In genomic region chr12:56282030-56282429, GRCh38 we compare ENCODE assay signal across 30 cellular contexts. TPM values are rescaled to one million over a fixed set of nuclear protein-coding genes. Genes with fewer than 3 reads are reported as not detected.
DNase-seq lines count a peak whose midpoint lies in the region; ATAC-seq and TF ChIP-seq lines count a peak whose summit lies in the region.
"Had no signal": no experiment of that assay in that cellular context is flagged by ENCODE, and none has a peak within 500 bp of the region (broad histone marks: within the 10 kb centered on the region; RNA-seq: fewer than 3 reads in every experiment).

No MANE protein-coding gene starts in this region.

- intact Hi-C loops in activated CD4-positive, alpha-beta T cell treated with anti-CD3 and anti-CD28 coated beads for 36 hours (cut with DNase I, micrococcal nuclease), result no loop called here
- intact Hi-C loops in transverse colon (cut with DNase I; ENCODE audit: low total_unique reads), result no loop called here

- no peaks in the 10 kb centered on the region for H3K27me3 Mint-ChIP-seq in activated CD4-positive, alpha-beta T cell treated with anti-CD3 and anti-CD28 coated beads for 36 hours
- no peaks in the 10 kb centered on the region for H3K27me3 Mint-ChIP-seq in activated naive CD8-positive, alpha-beta T cell
- H3K27me3 Mint-ChIP-seq in activated naive CD8-positive, alpha-beta T cell treated with anti-CD3 and anti-CD28 coated beads for 36 hours, result no peaks in the 10 kb centered on the region
- H3K27me3 Mint-ChIP-seq in naive B cell, result no peaks in the 10 kb centered on the region
- H3K27me3 Mint-ChIP-seq: B cell had no signal

- no peak overlapping the region for H3K4me3 ChIP-seq in transverse colon

- H3K27ac ChIP-seq in transverse colon, result peak overlapping the region in 3 of 4 donors; percentile 14 to 37 (median 30)
- H3K27ac ChIP-seq: 22Rv1, C4-2B had no signal

- H3K4me1 ChIP-seq in transverse colon, result no peaks in the 10 kb centered on the region

- no peaks in the 10 kb centered on the region for H3K9me3 ChIP-seq in transverse colon

- H3K27ac Mint-ChIP-seq in activated CD4-positive, alpha-beta T cell treated with anti-CD3 and anti-CD28 coated beads for 36 hours, result peak overlapping the region; percentile 15
- H3K27ac Mint-ChIP-seq in activated naive CD8-positive, alpha-beta T cell, result peak overlapping the region; percentile 16
- H3K27ac Mint-ChIP-seq in activated naive CD8-positive, alpha-beta T cell treated with anti-CD3 and anti-CD28 coated beads for 36 hours, result no peak overlapping the region
- peak overlapping the region in 4 of 6 donors; percentile 16 to 80 (median 64) for H3K27ac Mint-ChIP-seq in naive B cell
- H3K27ac Mint-ChIP-seq: CD8-positive, alpha-beta T cell had no signal

- H3K36me3 ChIP-seq in transverse colon, result peaks cover 0 to 77% (median 33%) of the 10 kb centered on the region in 4 donors

- ATAC-seq in activated CD4-positive, alpha-beta T cell treated with anti-CD3 and anti-CD28 coated beads for 36 hours, result no peak
- ATAC-seq in naive B cell (ENCODE audit: low read depth in 2 of 2) (no peak), omental fat pad (ENCODE audit: low FRiP score) (no peak)
- ATAC-seq: CD8-positive, alpha-beta T cell; PC-3; Right ventricle myocardium inferior had no signal

- CTCF ChIA-PET in activated CD4-positive, alpha-beta T cell treated with anti-CD3 and anti-CD28 coated beads for 36 hours (lab: Charles Lee), result no interaction called here

- in situ Hi-C loops in transverse colon (cut with MboI; ENCODE audit: low pct_ligation_motif_present in 1 of 4, low pct_unique_long_range_greater_than_20kb in 1 of 4, low sequenced_read_pairs in 3 of 4), result no loop called here

- no peaks in the 10 kb centered on the region for H3K27me3 ChIP-seq in transverse colon

- TF ChIP-seq CTCF in transverse colon (IDR thresholded peaks at IDR 0.05), result no peak
- no peak for TF ChIP-seq CTCF in omental fat pad (IDR thresholded peaks at IDR 0.05)

- no peak for TF ChIP-seq POLR2A in transverse colon (IDR thresholded peaks at IDR 0.05)

- POLR2A ChIA-PET in activated CD4-positive, alpha-beta T cell treated with anti-CD3 and anti-CD28 coated beads for 36 hours (lab: Charles Lee), result interaction anchor here (1.8 kb wide), 1 partner anchor 10 kb away, joined by 5 read pairs; no protein-coding TSS in a partner anchor

- 58 to 66% methylated on average over 4 to 6 of the region's 6 CpGs for WGBS in transverse colon (ENCODE audit: low coverage in 1 of 2), 2 donors

- DNase-seq in activated CD4-positive, alpha-beta T cell treated with anti-CD3 and anti-CD28 coated beads for 36 hours, result no peak
- no peak for DNase-seq in activated CD4-positive, alpha-beta T cell treated with anti-CD3 and anti-CD28 coated beads for 48 hours
- DNase-seq in activated naive CD8-positive, alpha-beta T cell treated with anti-CD3 and anti-CD28 coated beads for 36 hours, result no peak
- DNase-seq in naive B cell (no peak), transverse colon (no peak), cortex of kidney (lab: John Stamatoyannopoulos, UW) (no peak), omental fat pad (ENCODE audit: low spot score) (no peak)
- DNase-seq: CD8-positive, alpha-beta T cell; DMS 273 treated with DMSO at 0.1 percent for 48 hours; DMS79; EL; GDM1; HCEC 1CT; IMR-90; KG1; MM.1S; NCI-H1048; NCI-H1417; NCI-H1694; NCI-H2029 treated with DMSO at 0.1 percent for 48 hours; NCI-H446 treated with DMSO at 0.1 percent for 48 hours; NCI-H526; NCI-H82; NK-92 treated with Interleukin-12 subunit alpha and Interleukin-12 subunit beta, amount 100 ng/mL, for 24 hours; PC-3 had no signal

- no peak for TF ChIP-seq EP300 in transverse colon (IDR thresholded peaks at IDR 0.05; ENCODE audit: low read depth)

- no peaks in the 10 kb centered on the region for H3K4me1 Mint-ChIP-seq in activated CD4-positive, alpha-beta T cell treated with anti-CD3 and anti-CD28 coated beads for 36 hours
- peaks cover 5% of the 10 kb centered on the region for H3K4me1 Mint-ChIP-seq in activated naive CD8-positive, alpha-beta T cell (ENCODE audit: low read depth)
- H3K4me1 Mint-ChIP-seq in activated naive CD8-positive, alpha-beta T cell treated with anti-CD3 and anti-CD28 coated beads for 36 hours, result no peaks in the 10 kb centered on the region
- peaks cover 0 to 12% (median 2%) of the 10 kb centered on the region in 3 donors for H3K4me1 Mint-ChIP-seq in naive B cell

- H3K9me3 Mint-ChIP-seq in activated CD4-positive, alpha-beta T cell treated with anti-CD3 and anti-CD28 coated beads for 36 hours (ENCODE audit: low read depth), result no peaks in the 10 kb centered on the region
- no peaks in the 10 kb centered on the region for H3K9me3 Mint-ChIP-seq in activated naive CD8-positive, alpha-beta T cell (ENCODE audit: low read depth)
- no peaks in the 10 kb centered on the region for H3K9me3 Mint-ChIP-seq in activated naive CD8-positive, alpha-beta T cell treated with anti-CD3 and anti-CD28 coated beads for 36 hours
- no peaks in the 10 kb centered on the region for H3K9me3 Mint-ChIP-seq in naive B cell
- H3K9me3 Mint-ChIP-seq: CD8-positive, alpha-beta T cell had no signal

- peaks cover 52% of the 10 kb centered on the region for H3K36me3 Mint-ChIP-seq in activated CD4-positive, alpha-beta T cell treated with anti-CD3 and anti-CD28 coated beads for 36 hours (ENCODE audit: low read depth)
- H3K36me3 Mint-ChIP-seq in activated naive CD8-positive, alpha-beta T cell, result peaks cover 8% of the 10 kb centered on the region
- peaks cover 33% of the 10 kb centered on the region for H3K36me3 Mint-ChIP-seq in activated naive CD8-positive, alpha-beta T cell treated with anti-CD3 and anti-CD28 coated beads for 36 hours
- peaks cover 12 to 15% of the 10 kb centered on the region in 2 donors for H3K36me3 Mint-ChIP-seq in naive B cell

- H3K4me3 Mint-ChIP-seq in activated CD4-positive, alpha-beta T cell treated with anti-CD3 and anti-CD28 coated beads for 36 hours, result no peak overlapping the region
- no peak overlapping the region for H3K4me3 Mint-ChIP-seq in activated naive CD8-positive, alpha-beta T cell
- no peak overlapping the region for H3K4me3 Mint-ChIP-seq in activated naive CD8-positive, alpha-beta T cell treated with anti-CD3 and anti-CD28 coated beads for 36 hours
- no peak overlapping the region for H3K4me3 Mint-ChIP-seq in naive B cell
- H3K4me3 Mint-ChIP-seq: B cell; CD8-positive, alpha-beta T cell had no signal

RNA-seq across cellular contexts. Expression of gene COQ10A, which starts 15.3 kb away (rescaled TPM):
- total RNA-seq in activated CD4-positive, alpha-beta T cell treated with anti-CD3 and anti-CD28 coated beads for 36 hours, result 1 to 10 TPM; 5.2 to 7.5 TPM
- 10 to 100 TPM in 1 of 2 experiments, 1 to 10 TPM in 1; 9.5 to 10.6 TPM for total RNA-seq in activated naive CD8-positive, alpha-beta T cell treated with anti-CD3 and anti-CD28 coated beads for 36 hours
- 10 to 100 TPM in 5 of 6 donors, 1 to 10 TPM in 1; 9.5 to 16.6 (median 14.2) TPM for polyA plus RNA-seq in naive B cell (ENCODE audit: low read depth in 6 of 6)
- total RNA-seq in transverse colon (10 to 100 TPM in 3 of 4 donors, 1 to 10 TPM in 1; 6.7 to 51.5 (median 27.9) TPM), omental fat pad (10 to 100 TPM in 3 of 4 donors, 1 to 10 TPM in 1; 9.0 to 18.1 (median 13.5) TPM)

RNA-seq across cellular contexts. Expression of gene CS, which starts 18.1 kb away (rescaled TPM):
- 100 to 1,000 TPM; 197 to 293 TPM for total RNA-seq in activated CD4-positive, alpha-beta T cell treated with anti-CD3 and anti-CD28 coated beads for 36 hours
- 100 to 1,000 TPM; 288 to 311 TPM for total RNA-seq in activated naive CD8-positive, alpha-beta T cell treated with anti-CD3 and anti-CD28 coated beads for 36 hours
- polyA plus RNA-seq in naive B cell (ENCODE audit: low read depth in 6 of 6), result 10 to 100 TPM; 60.8 to 88.7 (median 72.1) TPM
- total RNA-seq in transverse colon (100 to 1,000 TPM in 3 of 4 donors, 10 to 100 TPM in 1; 92.4 to 297 (median 213) TPM), omental fat pad (100 to 1,000 TPM; 143 to 210 (median 194) TPM)

RNA-seq across cellular contexts. Expression of gene ANKRD52, which starts 23.8 kb away (rescaled TPM):
- total RNA-seq in activated CD4-positive, alpha-beta T cell treated with anti-CD3 and anti-CD28 coated beads for 36 hours, result 10 to 100 TPM; 29.2 to 31.0 TPM
- total RNA-seq in activated naive CD8-positive, alpha-beta T cell treated with anti-CD3 and anti-CD28 coated beads for 36 hours, result 10 to 100 TPM; 41.9 to 47.0 TPM
- 10 to 100 TPM in 3 of 6 donors, 1 to 10 TPM in 3; 2.3 to 13.2 (median 8.0) TPM for polyA plus RNA-seq in naive B cell (ENCODE audit: low read depth in 6 of 6)
- 100 to 1,000 TPM in 1 of 4 donors, 10 to 100 TPM in 3; 28.4 to 120 (median 40.0) TPM for total RNA-seq in transverse colon
- total RNA-seq in omental fat pad, result 10 to 100 TPM; 13.6 to 19.2 (median 16.8) TPM

RNA-seq across cellular contexts. Expression of gene CNPY2, which starts 33.8 kb away (rescaled TPM):
- total RNA-seq in activated CD4-positive, alpha-beta T cell treated with anti-CD3 and anti-CD28 coated beads for 36 hours, result 10 to 100 TPM; 77.4 to 82.6 TPM
- 100 to 1,000 TPM; 133 to 142 TPM for total RNA-seq in activated naive CD8-positive, alpha-beta T cell treated with anti-CD3 and anti-CD28 coated beads for 36 hours
- polyA plus RNA-seq in naive B cell (ENCODE audit: low read depth in 6 of 6), result 100 to 1,000 TPM; 134 to 210 (median 152) TPM
- total RNA-seq in transverse colon (10 to 100 TPM; 34.0 to 87.2 (median 51.8) TPM), omental fat pad (10 to 100 TPM; 60.4 to 77.8 (median 69.7) TPM)

RNA-seq across cellular contexts. Expression of gene PAN2, which starts 51.8 kb away (rescaled TPM):
- total RNA-seq in activated CD4-positive, alpha-beta T cell treated with anti-CD3 and anti-CD28 coated beads for 36 hours, result 10 to 100 TPM; 54.6 to 62.5 TPM
- 10 to 100 TPM; 32.3 to 34.5 TPM for total RNA-seq in activated naive CD8-positive, alpha-beta T cell treated with anti-CD3 and anti-CD28 coated beads for 36 hours
- polyA plus RNA-seq in naive B cell (ENCODE audit: low read depth in 6 of 6), result 10 to 100 TPM in 5 of 6 donors, 1 to 10 TPM in 1; 10.0 to 15.3 (median 13.6) TPM
- total RNA-seq in transverse colon (100 to 1,000 TPM in 1 of 4 donors, 10 to 100 TPM in 3; 45.2 to 206 (median 58.0) TPM), omental fat pad (10 to 100 TPM; 17.3 to 57.8 (median 40.7) TPM)
